Comparison of ENCODE assay signal across 1 cellular context in genomic region chr10:21525367-21526183, GRCh38.
A peak's percentile ranks its signal among the peaks of the same experiment; 100 is the strongest.
TF ChIP-seq lines count a peak whose summit lies in the region.

SKIDA1 (minus strand) TSS chr10:21525682; CDS start chr10:21517822, 7,860 bp downstream.

TF ChIP-seq in HepG2, 621 proteins besides CTCF, POLR2A, EP300 and RAD21 (continued from another document and continues in another):
- no peak for TF ChIP-seq SMAD3 (CRISPR knock-in tag; IDR thresholded peaks at IDR 0.05)
- peak; percentile 69 for TF ChIP-seq FOXK1 (CRISPR knock-in tag; IDR thresholded peaks at IDR 0.05; ENCODE audit: borderline replicate concordance, low read depth)
- peak; percentile 78; the same call in 1 of the 2 replicates for TF ChIP-seq ZNF30 (CRISPR knock-in tag; IDR thresholded peaks at IDR 0.05)
- 0 out of 2 replicates have a peak, but pooled peaks have one; percentile 19 for TF ChIP-seq PBX3 (CRISPR knock-in tag; IDR thresholded peaks at IDR 0.05; ENCODE audit: borderline replicate concordance)
- TF ChIP-seq NFYC (CRISPR knock-in tag; IDR thresholded peaks at IDR 0.05), result peak; percentile 1; the same call in 1 of the 2 replicates
- TF ChIP-seq ZNF136 (CRISPR knock-in tag; IDR thresholded peaks at IDR 0.05; ENCODE audit: low read depth), result 0 out of 2 replicates have a peak, but pooled peaks have one; percentile 37
- TF ChIP-seq E2F5 (CRISPR knock-in tag; conservative IDR thresholded peaks at IDR 0.05), result 0 out of 2 replicates have a peak, but pooled peaks have one; percentile 47
- peak in 1 of 2 experiments; percentile 77; a peak in 2 of 4 replicates for TF ChIP-seq ATF4 (CRISPR knock-in tag; IDR thresholded peaks at IDR 0.05)
- TF ChIP-seq KDM2A (CRISPR knock-in tag; IDR thresholded peaks at IDR 0.05; ENCODE audit: borderline replicate concordance, low read depth), result peak; percentile 32
- 0 out of 2 replicates have a peak, but pooled peaks have one; percentile 6 for TF ChIP-seq ZNF644 (CRISPR knock-in tag; IDR thresholded peaks at IDR 0.05; ENCODE audit: low read depth)
- TF ChIP-seq SRSF1 (optimal IDR thresholded peaks at IDR 0.05; ENCODE audit: low read depth, low read length), result no peak
- no peak; the same call in none of the 2 replicates for TF ChIP-seq ZNF616 (CRISPR knock-in tag; IDR thresholded peaks at IDR 0.05; ENCODE audit: low read depth)
- TF ChIP-seq ZFP41 (CRISPR knock-in tag; IDR thresholded peaks at IDR 0.05; ENCODE audit: borderline replicate concordance), result peak; percentile 27; the same call in 1 of the 2 replicates
- no peak for TF ChIP-seq NFE2L2 (IDR thresholded peaks at IDR 0.05; ENCODE audit: low read length)
- TF ChIP-seq PRDM15 (CRISPR knock-in tag; IDR thresholded peaks at IDR 0.05), result peak; percentile 77
- TF ChIP-seq TEF (CRISPR knock-in tag; IDR thresholded peaks at IDR 0.05), result no peak
- peak; percentile 28; the same call in 1 of the 2 replicates for TF ChIP-seq ZXDC (CRISPR knock-in tag; IDR thresholded peaks at IDR 0.05)
- peak; percentile 79; the same call in 1 of the 2 replicates for TF ChIP-seq ZNF607 (CRISPR knock-in tag; IDR thresholded peaks at IDR 0.05; ENCODE audit: borderline replicate concordance)
- TF ChIP-seq ZNF563 (CRISPR knock-in tag; IDR thresholded peaks at IDR 0.05), result peak; percentile 66; the same call in 1 of the 2 replicates
- TF ChIP-seq IRF9 (CRISPR knock-in tag; IDR thresholded peaks at IDR 0.05; ENCODE audit: borderline replicate concordance), result no peak; the same call in 1 of the 2 replicates
- peak; percentile 18; the same call in 1 of the 2 replicates for TF ChIP-seq KDM6A (CRISPR knock-in tag; IDR thresholded peaks at IDR 0.05; ENCODE audit: low read depth)
- peak in 1 of 2 experiments; percentile 8; a peak in 1 of 4 replicates for TF ChIP-seq REST (IDR thresholded peaks at IDR 0.05; ENCODE audit: borderline replicate concordance in 1 of 2, low read depth in 1 of 2, low read length in 2 of 2)
- TF ChIP-seq CBX2 (IDR thresholded peaks at IDR 0.05; ENCODE audit: low read depth, low read length), result no peak
- TF ChIP-seq CBX2 (CRISPR knock-in tag; IDR thresholded peaks at IDR 0.05; ENCODE audit: low read depth), result no peak
- TF ChIP-seq HOMEZ (CRISPR knock-in tag; IDR thresholded peaks at IDR 0.05; ENCODE audit: low read depth), result no peak
- no peak for TF ChIP-seq ADNP (CRISPR knock-in tag; IDR thresholded peaks at IDR 0.05)
- 0 out of 2 replicates have a peak, but pooled peaks have one; percentile 16 for TF ChIP-seq GATAD1 (CRISPR knock-in tag; IDR thresholded peaks at IDR 0.05)
- TF ChIP-seq FOXO1 (CRISPR knock-in tag; IDR thresholded peaks at IDR 0.05), result peak; percentile 66
- no peak for TF ChIP-seq ZNF260 (CRISPR knock-in tag; IDR thresholded peaks at IDR 0.05; ENCODE audit: borderline replicate concordance, low read depth)
- TF ChIP-seq ZNF34 (CRISPR knock-in tag; IDR thresholded peaks at IDR 0.05; ENCODE audit: borderline replicate concordance), result no peak; the same call in 1 of the 2 replicates
- TF ChIP-seq ZNF543 (CRISPR knock-in tag; IDR thresholded peaks at IDR 0.05), result no peak
- TF ChIP-seq GABPB1 (CRISPR knock-in tag; IDR thresholded peaks at IDR 0.05), result peak; percentile 82; the same call in 1 of the 2 replicates
- TF ChIP-seq NFYB (CRISPR knock-in tag; IDR thresholded peaks at IDR 0.05), result no peak; the same call in 1 of the 2 replicates
- peak; percentile 86 for TF ChIP-seq ASH2L (IDR thresholded peaks at IDR 0.05; ENCODE audit: insufficient read length, low read depth, low read length)
- no peak for TF ChIP-seq ZNF773 (CRISPR knock-in tag; IDR thresholded peaks at IDR 0.05; ENCODE audit: borderline replicate concordance)
- TF ChIP-seq HDAC2 (CRISPR knock-in tag; IDR thresholded peaks at IDR 0.05), result peak; percentile 64
- TF ChIP-seq ZNF451 (CRISPR knock-in tag; IDR thresholded peaks at IDR 0.05), result peak; percentile 75; the same call in 1 of the 2 replicates
- no peak for TF ChIP-seq JDP2 (CRISPR knock-in tag; IDR thresholded peaks at IDR 0.05; ENCODE audit: borderline replicate concordance)
- TF ChIP-seq ZSCAN31 (CRISPR knock-in tag; IDR thresholded peaks at IDR 0.05; ENCODE audit: low read depth), result peak; percentile 88
- TF ChIP-seq ZNF780A (CRISPR knock-in tag; IDR thresholded peaks at IDR 0.05), result peak; percentile 6; the same call in 1 of the 2 replicates
- no peak for TF ChIP-seq GLI4 (CRISPR knock-in tag; IDR thresholded peaks at IDR 0.05; ENCODE audit: borderline replicate concordance)
